Comparison of ENCODE assay signal across 29 cellular contexts in genomic region chr4:23897564-23898109, GRCh38. TPM values are rescaled to one million over a fixed set of nuclear protein-coding genes. Genes with fewer than 3 reads are reported as not detected.
DNase-seq lines count a peak whose midpoint lies in the region; ATAC-seq, FAIRE-seq and TF ChIP-seq lines count a peak whose summit lies in the region.
"Had no signal": no experiment of that assay in that cellular context is flagged by ENCODE, and none has a peak within 500 bp of the region (broad histone marks: within the 10 kb centered on the region; RNA-seq: fewer than 3 reads in every experiment).

No MANE protein-coding gene starts in this region.

- H3K27me3 ChIP-seq in MM.1S (replicated peaks; ENCODE audit: insufficient read depth, low read length) (no peaks in the 10 kb centered on the region), H1 (replicated peaks in 1 of 4; ENCODE audit: control insufficient read depth in 3 of 4, extremely low read depth in 1 of 4, insufficient read depth in 3 of 4, low read length in 3 of 4) (no peaks in the 10 kb centered on the region), osteoblast (ENCODE audit: insufficient read depth, low read length) (no peaks in the 10 kb centered on the region)
- H3K27me3 ChIP-seq: BE2C; BLaER1 treated with 17β-estradiol and CSF1 and Interleukin-3, amounts not matched to agents 10 nM and 100 nM had no signal

- 91% methylated on average over 4 of the region's 4 CpGs; no CpG with 5 or more reads in 1 of the 2 experiments for WGBS in H1 (ENCODE audit: extremely low coverage in 1 of 2, insufficient coverage in 1 of 2, insufficient read length in 1 of 2, insufficient replicate concordance in 2 of 2, low coverage in 1 of 2, low lambda C conversion rate in 2 of 2, missing lambda C conversion rate in 1 of 2), 2 experiments

- intact Hi-C loops in activated CD4-positive, alpha-beta memory T cell treated with anti-CD3 and anti-CD28 coated beads for 36 hours (cut with micrococcal nuclease): no loop called here

- H3K4me1 Mint-ChIP-seq in activated CD4-positive, alpha-beta memory T cell treated with anti-CD3 and anti-CD28 coated beads for 36 hours (ENCODE audit: low read depth): no peaks in the 10 kb centered on the region
- H3K4me1 Mint-ChIP-seq: CD14-positive monocyte; CD8-positive, alpha-beta memory T cell had no signal

- CTCF ChIA-PET in H1 (lab: Charles Lee; ENCODE audit: partially characterized antibody): interaction anchor here (0.6 kb wide), 1 partner anchor 454 kb away, joined by 3 read pairs; no protein-coding TSS in a partner anchor
- CTCF ChIA-PET in activated CD4-positive, alpha-beta memory T cell treated with anti-CD3 and anti-CD28 coated beads for 36 hours (lab: Charles Lee): no interaction called here

- no peak for TF ChIP-seq EP300 in H1 (IDR thresholded peaks at IDR 0.05; ENCODE audit: borderline replicate concordance in 1 of 2, low read depth in 2 of 2, low read length in 2 of 2)

- H2BK12ac ChIP-seq in H1 (ENCODE audit: low read depth, low read length): no peak overlapping the region

- H3K27ac Mint-ChIP-seq in activated CD4-positive, alpha-beta memory T cell treated with anti-CD3 and anti-CD28 coated beads for 36 hours: no peak overlapping the region
- H3K27ac Mint-ChIP-seq: CD14-positive monocyte; CD4-positive, alpha-beta T cell; CD8-positive, alpha-beta memory T cell; GM23338; HFFc6 had no signal

- H3K4me3 ChIP-seq in MM.1S (ENCODE audit: low read length): no peak overlapping the region
- no peak overlapping the region for H3K4me3 ChIP-seq in H1 (ENCODE audit: extremely low read depth in 1 of 4, insufficient read depth in 2 of 4, low read depth in 3 of 4, low read length in 4 of 4)
- H3K4me3 ChIP-seq in osteoblast (ENCODE audit: insufficient read depth, low read length): no peak overlapping the region
- H3K4me3 ChIP-seq: A549; BLaER1 treated with 17β-estradiol and CSF1 and Interleukin-3, amounts not matched to agents 10 nM and 100 nM; GM12878; GM23338; HAP-1 had no signal

- no peak overlapping the region for H3K14ac ChIP-seq in H1 (ENCODE audit: insufficient read length)

- in situ Hi-C loops in KBM-7 (cut with MboI; ENCODE audit: low pct_unique_long_range_greater_than_20kb, low sequenced_read_pairs): no loop called here

- H3K4me1 ChIP-seq in MM.1S (ENCODE audit: low read length): peaks cover 15% of the 10 kb centered on the region
- no peaks in the 10 kb centered on the region; a peak in 1 of 7 replicates for H3K4me1 ChIP-seq in H1 (replicated peaks in 1 of 4; ENCODE audit: control insufficient read depth in 3 of 4, insufficient read depth in 4 of 4, low read length in 3 of 4)
- H3K4me1 ChIP-seq in osteoblast (ENCODE audit: insufficient read depth, low read length): no peaks in the 10 kb centered on the region
- H3K4me1 ChIP-seq: A549; BE2C; BLaER1 treated with 17β-estradiol and CSF1 and Interleukin-3, amounts not matched to agents 10 nM and 100 nM; HAP-1 had no signal

- H3K36me3 Mint-ChIP-seq in activated CD4-positive, alpha-beta memory T cell treated with anti-CD3 and anti-CD28 coated beads for 36 hours: no peaks in the 10 kb centered on the region
- H3K36me3 Mint-ChIP-seq: CD14-positive monocyte; CD8-positive, alpha-beta memory T cell had no signal

- H3K4me3 Mint-ChIP-seq in activated CD4-positive, alpha-beta memory T cell treated with anti-CD3 and anti-CD28 coated beads for 36 hours: no peak overlapping the region
- H3K4me3 Mint-ChIP-seq: CD14-positive monocyte; CD4-positive, alpha-beta T cell; CD8-positive, alpha-beta memory T cell; GM23338; HFFc6 had no signal

- H4K20me1 ChIP-seq in MM.1S (ENCODE audit: insufficient read depth, low read length) (no peaks in the 10 kb centered on the region), H1 (replicated peaks in 1 of 2; ENCODE audit: control insufficient read depth in 1 of 2, insufficient read depth in 2 of 2, low read length in 2 of 2) (no peaks in the 10 kb centered on the region), osteoblast (ENCODE audit: insufficient read depth, low read length) (no peaks in the 10 kb centered on the region)
- H4K20me1 ChIP-seq: BLaER1 treated with 17β-estradiol and CSF1 and Interleukin-3, amounts not matched to agents 10 nM and 100 nM had no signal

- no peaks in the 10 kb centered on the region for H3K9me3 Mint-ChIP-seq in activated CD4-positive, alpha-beta memory T cell treated with anti-CD3 and anti-CD28 coated beads for 36 hours
- H3K9me3 Mint-ChIP-seq: GM23338 had no signal

- H2AFZ ChIP-seq in MM.1S (ENCODE audit: low read length) (no peak overlapping the region), H1 (ENCODE audit: low read length) (no peak overlapping the region), osteoblast (ENCODE audit: low read length) (no peak overlapping the region)
- H2AFZ ChIP-seq: GM23338 had no signal

- peak overlapping the region; percentile 24; the same call in 1 of the 2 replicates for H3K4me2 ChIP-seq in MM.1S (ENCODE audit: low read depth, low read length)
- H3K4me2 ChIP-seq in H1 (ENCODE audit: insufficient read depth in 1 of 2, low read depth in 2 of 2, low read length in 2 of 2): no peak overlapping the region
- no peak overlapping the region for H3K4me2 ChIP-seq in osteoblast (ENCODE audit: insufficient read depth, low read length)
- H3K4me2 ChIP-seq: A549; BLaER1 treated with 17β-estradiol and CSF1 and Interleukin-3, amounts not matched to agents 10 nM and 100 nM; GM23338 had no signal

- no peak overlapping the region for H3K56ac ChIP-seq in H1 (replicated peaks; ENCODE audit: insufficient read length, low read depth, low read length)

- no peak overlapping the region for H2BK15ac ChIP-seq in H1 (ENCODE audit: low read length)

- H3K79me2 ChIP-seq in MM.1S (ENCODE audit: low read length): no peaks in the 10 kb centered on the region
- no peaks in the 10 kb centered on the region for H3K79me2 ChIP-seq in H1 (ENCODE audit: control insufficient read depth in 1 of 2, insufficient read depth in 2 of 2, low read length in 2 of 2)
- H3K79me2 ChIP-seq in osteoblast (ENCODE audit: insufficient read depth, low read length): no peaks in the 10 kb centered on the region

- no peaks in the 10 kb centered on the region for H3F3A ChIP-seq in MM.1S (ENCODE audit: insufficient read depth, low read length)

- no peak for FAIRE-seq in H1 (lab: Jason Lieb, UNC)
- FAIRE-seq: A549, D721Med, GM12878, GM18507, GM19239, H54 had no signal

- no peak overlapping the region for H2AK5ac ChIP-seq in H1 (ENCODE audit: low read depth, low read length)

- TF ChIP-seq POLR2A in H1 (IDR thresholded peaks at IDR 0.05; ENCODE audit: control extremely low read depth in 1 of 2, low read depth in 2 of 2, low read length in 2 of 2): no peak

- H3K23me2 ChIP-seq in H1 (ENCODE audit: low read depth, low read length): no peaks in the 10 kb centered on the region

- H3K4ac ChIP-seq in H1 (replicated peaks; ENCODE audit: insufficient read length, low read depth, low read length): no peak overlapping the region

- H4K8ac ChIP-seq in H1 (ENCODE audit: extremely low read depth, insufficient read depth, low read length): no peak overlapping the region

- H2BK120ac ChIP-seq in H1 (replicated peaks; ENCODE audit: low read depth, low read length): no peak overlapping the region

- H4K91ac ChIP-seq in H1 (replicated peaks; ENCODE audit: insufficient read length, low read length): peak overlapping the region; percentile 59

- no peak for TF ChIP-seq RAD21 in H1 (IDR thresholded peaks at IDR 0.05 in 1 of 2, conservative IDR thresholded peaks at IDR 0.05 in 1 of 2; ENCODE audit: low read depth in 2 of 2, low read length in 2 of 2)

- TF ChIP-seq CTCF in MM.1S (IDR thresholded peaks at IDR 0.05; ENCODE audit: low read length) (no peak), H1 (IDR thresholded peaks at IDR 0.05; ENCODE audit: control extremely low read depth in 1 of 3, insufficient read depth in 1 of 3, low read depth in 1 of 3, low read length in 3 of 3) (no peak), osteoblast (IDR thresholded peaks at IDR 0.05; ENCODE audit: extremely low read depth, low read depth, low read length) (no peak)

- ATAC-seq in GM18520 (IDR thresholded peaks at IDR 0.05; ENCODE audit: unreplicated experiment): peak; percentile 82
- ATAC-seq: A549, GM12878, GM23338 had no signal

- no peak overlapping the region for H3K9ac ChIP-seq in MM.1S (ENCODE audit: low read length)
- no peak overlapping the region for H3K9ac ChIP-seq in H1 (replicated peaks in 1 of 4; ENCODE audit: extremely low read depth in 1 of 4, low read depth in 3 of 4, low read length in 3 of 4)
- H3K9ac ChIP-seq: BLaER1 treated with 17β-estradiol and CSF1 and Interleukin-3, amounts not matched to agents 10 nM and 100 nM had no signal

- H3K79me1 ChIP-seq in H1 (ENCODE audit: low read depth, low read length): no peaks in the 10 kb centered on the region

- no peaks in the 10 kb centered on the region for H3K9me2 ChIP-seq in MM.1S (replicated peaks; ENCODE audit: insufficient read depth, low read length)

- no peak overlapping the region for H2BK20ac ChIP-seq in H1 (ENCODE audit: low read length)

- H2BK5ac ChIP-seq in H1 (ENCODE audit: low read depth, low read length): no peak overlapping the region

- peak; percentile 53 for DNase-seq in MM.1S
- DNase-seq in H1 (ENCODE audit: low read depth in 1 of 2, low spot score in 2 of 2): no peak
- peak; percentile 39 for DNase-seq in osteoblast (ENCODE audit: insufficient read length, low spot score, missing footprints)
- no peak for DNase-seq in UCSD-AML1 (lab: John Stamatoyannopoulos, UW; ENCODE audit: unreplicated experiment)
- DNase-seq in KBM-7: no peak
- no peak for DNase-seq in activated naive CD4-positive, alpha-beta T cell treated with Interleukin-2 at 50 U/mL for 16 hours
- no peak for DNase-seq in activated CD4-positive, alpha-beta memory T cell treated with anti-CD3 and anti-CD28 coated beads for 36 hours
- DNase-seq: 8988T; ACHN; AML-193; BE2C; CD4-positive, alpha-beta T cell; CD8-positive, alpha-beta memory T cell; DMS 273 treated with DMSO at 0.1 percent for 48 hours; DMS79; EL; GDM1; HFFc6 had no signal

- H3K27me3 Mint-ChIP-seq in activated CD4-positive, alpha-beta memory T cell treated with anti-CD3 and anti-CD28 coated beads for 36 hours: no peaks in the 10 kb centered on the region
- H3K27me3 Mint-ChIP-seq: CD8-positive, alpha-beta memory T cell had no signal

- POLR2A ChIA-PET in H1 (lab: Charles Lee; ENCODE audit: partially characterized antibody): no interaction called here
- POLR2A ChIA-PET in activated CD4-positive, alpha-beta memory T cell treated with anti-CD3 and anti-CD28 coated beads for 36 hours (lab: Charles Lee): no interaction called here

- H3K36me3 ChIP-seq in MM.1S (replicated peaks; ENCODE audit: insufficient read depth, low read length) (no peaks in the 10 kb centered on the region), H1 (ENCODE audit: control insufficient read depth in 2 of 4, insufficient read depth in 4 of 4, low read length in 3 of 4) (no peaks in the 10 kb centered on the region), osteoblast (ENCODE audit: insufficient read depth, low read length) (no peaks in the 10 kb centered on the region)
- H3K36me3 ChIP-seq: BE2C; BLaER1 treated with 17β-estradiol and CSF1 and Interleukin-3, amounts not matched to agents 10 nM and 100 nM; HAP-1 had no signal

- no peak overlapping the region for H3K18ac ChIP-seq in H1 (ENCODE audit: extremely low read depth, low read length)

- no peak overlapping the region for H4K5ac ChIP-seq in H1 (ENCODE audit: insufficient read length, low read depth, low read length)

- H3K9me3 ChIP-seq in MM.1S (replicated peaks; ENCODE audit: insufficient read depth, low read length) (no peaks in the 10 kb centered on the region), H1 (ENCODE audit: insufficient read depth in 2 of 2, low read depth in 1 of 2, low read length in 1 of 2) (no peaks in the 10 kb centered on the region), osteoblast (ENCODE audit: low read depth, low read length) (no peaks in the 10 kb centered on the region)
- H3K9me3 ChIP-seq: A549; BE2C; BLaER1 treated with 17β-estradiol and CSF1 and Interleukin-3, amounts not matched to agents 10 nM and 100 nM; HAP-1 had no signal

- H3K27ac ChIP-seq in MM.1S (ENCODE audit: low read length) (peak overlapping the region; percentile 1; the same call in 1 of the 2 replicates), H1 (ENCODE audit: low read depth, low read length) (no peak overlapping the region), osteoblast (ENCODE audit: low read depth, low read length) (no peak overlapping the region)
- H3K27ac ChIP-seq: A549; BLaER1 treated with 17β-estradiol and CSF1 and Interleukin-3, amounts not matched to agents 10 nM and 100 nM had no signal

- no peak overlapping the region for H3K23ac ChIP-seq in H1 (ENCODE audit: insufficient read length)

RNA-seq across cellular contexts. Expression of gene PPARGC1A, which starts 7.8 kb away (rescaled TPM):
- 1.4 and 1.5 TPM in 2 replicates for total RNA-seq in H1 (2021; fragmentation: NEBNext Ultra II Directional; extraction: Animal tissue kit (Norgen Biotek cat#: 25700))
- 0.54 and 0.60 TPM in 2 replicates for polyA plus RNA-seq in H1 (2011; rRNA removed)
- polyA plus RNA-seq in H1 (2011; cell fraction: cytosol; rRNA removed): 0.88 TPM
- polyA plus RNA-seq in H1 (2011; cell fraction: nucleus; rRNA removed): 1.2 TPM
- polyA plus RNA-seq in H1 (2012, experiment 1 of 2): 0.33 to 0.79 TPM (median 0.48 TPM) in 4 replicates
- 0.03 TPM for polyA plus RNA-seq in H1 (2012, experiment 2 of 2)
- polyA plus RNA-seq in H1 (2013, experiment 1 of 2): 1.1 TPM
- polyA plus RNA-seq in H1 (2013, experiment 2 of 2): 0.94 TPM
- polyA minus RNA-seq in H1 (2011; rRNA and poly(A)+ RNA removed): 4.8 and 7.0 TPM in 2 replicates
- 1.1 TPM for polyA minus RNA-seq in H1 (2011; cell fraction: cytosol; rRNA and poly(A)+ RNA removed)
- 9.7 TPM for polyA minus RNA-seq in H1 (2011; cell fraction: nucleus; rRNA and poly(A)+ RNA removed)
- 2.1 and 2.5 TPM in 2 replicates for total RNA-seq in osteoblast
- total RNA-seq in activated CD4-positive, alpha-beta memory T cell treated with anti-CD3 and anti-CD28 coated beads for 36 hours: not detected
- total RNA-seq: CD4-positive, alpha-beta T cell; CD8-positive, alpha-beta memory T cell; HFFc6 had no signal
- polyA plus RNA-seq: CD8-positive, alpha-beta memory T cell had no signal

Comparison
In these comparisons a context has a peak if more than half of its experiments do, and no peak if none do; other contexts are left out.
1. DNase-seq: peak in MM.1S (single experiment) and osteoblast (single experiment); none in H1 (0 of 2), UCSD-AML1 (single experiment), KBM-7 (single experiment), activated naive CD4-positive, alpha-beta T cell treated with Interleukin-2 at 50 U/mL for 16 hours (single experiment) and activated CD4-positive, alpha-beta memory T cell treated with anti-CD3 and anti-CD28 coated beads for 36 hours (single experiment).